Comparison of ENCODE assay signal across 16 cellular contexts in genomic region chr5:36881304-36881703, GRCh38. TPM values are rescaled to one million over a fixed set of nuclear protein-coding genes. Genes with fewer than 3 reads are reported as not detected.
DNase-seq lines count a peak whose midpoint lies in the region; ATAC-seq, FAIRE-seq and TF ChIP-seq lines count a peak whose summit lies in the region.
"Had no signal": no experiment of that assay in that cellular context is flagged by ENCODE, and none has a peak within 500 bp of the region (broad histone marks: within the 10 kb centered on the region; RNA-seq: fewer than 3 reads in every experiment).

No MANE protein-coding gene starts in this region.

- no peaks in the 10 kb centered on the region for H3K9me3 Mint-ChIP-seq in endodermal cell
- H3K9me3 Mint-ChIP-seq: activated CD4-positive, alpha-beta memory T cell treated with anti-CD3 and anti-CD28 coated beads, Interleukin-2, amount 10 ng/mL, durations not matched to agents 7 days and 5 days had no signal

- FAIRE-seq in HepG2 (lab: Jason Lieb, UNC): no peak
- FAIRE-seq: H1 had no signal

- H3K36me3 ChIP-seq in HepG2 (replicated peaks in 1 of 2; ENCODE audit: control insufficient read depth in 1 of 2, insufficient read depth in 2 of 2, low read length in 2 of 2): peaks cover 0 to 6% of the 10 kb centered on the region in 2 experiments; a peak in 3 of 5 replicates
- no peaks in the 10 kb centered on the region for H3K36me3 ChIP-seq in right lobe of liver
- H3K36me3 ChIP-seq in OCI-LY3 (replicated peaks; ENCODE audit: low read depth, low read length): no peaks in the 10 kb centered on the region
- H3K36me3 ChIP-seq in endodermal cell (ENCODE audit: control insufficient read depth, insufficient read depth, low read length): peaks cover 14% of the 10 kb centered on the region

- TF ChIP-seq POLR2A in HepG2 (IDR thresholded peaks at IDR 0.05; ENCODE audit: insufficient read depth in 1 of 2, low read depth in 2 of 2, low read length in 2 of 2): no peak
- TF ChIP-seq POLR2A in right lobe of liver (IDR thresholded peaks at IDR 0.05): no peak

- TF ChIP-seq EP300 in HepG2 (IDR thresholded peaks at IDR 0.05; ENCODE audit: low read depth in 2 of 2, low read length in 2 of 2): no peak
- no peak for TF ChIP-seq EP300 in HepG2 (CRISPR knock-in tag; IDR thresholded peaks at IDR 0.05; ENCODE audit: borderline replicate concordance)

- H3K27me3 Mint-ChIP-seq in endodermal cell (ENCODE audit: insufficient read depth): no peaks in the 10 kb centered on the region
- H3K27me3 Mint-ChIP-seq: activated CD4-positive, alpha-beta memory T cell treated with anti-CD3 and anti-CD28 coated beads, Interleukin-2, amount 10 ng/mL, durations not matched to agents 7 days and 5 days had no signal

- H3K4me1 ChIP-seq in HepG2 (ENCODE audit: insufficient read depth, low read length): peaks cover 37% of the 10 kb centered on the region
- peaks cover 0 to 61% (median 15%) of the 10 kb centered on the region in 4 donors for H3K4me1 ChIP-seq in right lobe of liver
- H3K4me1 ChIP-seq in OCI-LY3 (ENCODE audit: low read length): peaks cover 39% of the 10 kb centered on the region
- peaks cover 4% of the 10 kb centered on the region for H3K4me1 ChIP-seq in endodermal cell (ENCODE audit: control insufficient read depth, insufficient read depth, low read length)

- TF ChIP-seq RAD21 in HepG2 (CRISPR knock-in tag; IDR thresholded peaks at IDR 0.05): no peak

- DNase-seq in HepG2 (ENCODE audit: low spot score) (no peak), right lobe of liver (no peak), endodermal cell (no peak), epidermal melanocyte (ENCODE audit: insufficient read length, low spot score) (no peak), foreskin fibroblast (no peak), NCI-H748 treated with DMSO at 0.1 percent for 48 hours (lab: John Stamatoyannopoulos, UW) (no peak)
- DNase-seq: activated CD4-positive, alpha-beta memory T cell treated with anti-CD3 and anti-CD28 coated beads, Interleukin-2, amount 10 ng/mL, durations not matched to agents 7 days and 5 days; amygdala; hypothalamus; sigmoid colon; stimulated activated CD4-positive, alpha-beta T cell treated with anti-CD3 and anti-CD28 coated beads, Interleukin-2, amount 100 ng/mL, for 24 hours; substantia nigra had no signal

- H3K9me3 ChIP-seq in HepG2 (ENCODE audit: low read length) (no peaks in the 10 kb centered on the region), right lobe of liver (no peaks in the 10 kb centered on the region), OCI-LY3 (ENCODE audit: insufficient read depth, low read length) (no peaks in the 10 kb centered on the region), endodermal cell (ENCODE audit: control insufficient read depth, low read length) (no peaks in the 10 kb centered on the region)
- H3K9me3 ChIP-seq: sigmoid colon had no signal

- H3K27ac ChIP-seq in HepG2 (ENCODE audit: extremely low read length, insufficient read depth, low read length) (peak overlapping the region; percentile 19), right lobe of liver (no peak overlapping the region), OCI-LY3 (ENCODE audit: low read length) (no peak overlapping the region), endodermal cell (ENCODE audit: low read depth, low read length) (no peak overlapping the region)

- intact Hi-C loops in HepG2 (cut with micrococcal nuclease; ENCODE audit: unreplicated experiment) (no loop called here), right lobe of liver (cut with DNase I) (no loop called here)

- H3K27ac Mint-ChIP-seq in endodermal cell: no peak overlapping the region
- H3K27ac Mint-ChIP-seq: activated CD4-positive, alpha-beta memory T cell treated with anti-CD3 and anti-CD28 coated beads, Interleukin-2, amount 10 ng/mL, durations not matched to agents 7 days and 5 days had no signal

- H3K4me1 Mint-ChIP-seq in endodermal cell: peaks cover 22% of the 10 kb centered on the region

- CTCF ChIA-PET in HepG2 (lab: Yijun Ruan, JAX; ENCODE audit: low intra/inter-chr PET ratio, low total read pairs): no interaction called here

- TF ChIP-seq CTCF in HepG2 (CRISPR knock-in tag; IDR thresholded peaks at IDR 0.05): no peak
- no peak for TF ChIP-seq CTCF in right lobe of liver (IDR thresholded peaks at IDR 0.05)
- TF ChIP-seq CTCF in OCI-LY3 (IDR thresholded peaks at IDR 0.05; ENCODE audit: low read depth, low read length): no peak
- TF ChIP-seq CTCF in endodermal cell (conservative IDR thresholded peaks at IDR 0.05): no peak
- TF ChIP-seq CTCF in foreskin fibroblast (IDR thresholded peaks at IDR 0.05; ENCODE audit: low read depth, low read length): no peak

- peaks cover 11% of the 10 kb centered on the region for H3K36me3 Mint-ChIP-seq in endodermal cell (ENCODE audit: low read depth)

- ATAC-seq in HepG2 (no peak), right lobe of liver (no peak), GM18520 (IDR thresholded peaks at IDR 0.05; ENCODE audit: unreplicated experiment) (no peak)
- ATAC-seq: SK-N-SH treated with all-trans-retinoic acid at 6 μM for 48 hours had no signal

- H3K9ac ChIP-seq in HepG2 (ENCODE audit: insufficient read depth, low read depth, low read length) (no peak overlapping the region), OCI-LY3 (ENCODE audit: low read length) (no peak overlapping the region), endodermal cell (ENCODE audit: extremely low read depth, low read length, poor library complexity, severe bottlenecking) (no peak overlapping the region)

- POLR2A ChIA-PET in HepG2 (lab: Yijun Ruan, JAX): no interaction called here

- H3K4me3 ChIP-seq in HepG2 (replicated peaks in 1 of 3; ENCODE audit: insufficient read depth in 1 of 3, low read depth in 2 of 3, low read length in 3 of 3) (peak overlapping the region in 1 of 3 experiments; percentile 100; a peak in 1 of 6 replicates), right lobe of liver (no peak overlapping the region), OCI-LY3 (ENCODE audit: low read length) (no peak overlapping the region), endodermal cell (ENCODE audit: low read length) (peak overlapping the region; percentile 95), foreskin fibroblast (ENCODE audit: low read depth in 1 of 2, low read length in 2 of 2) (no peak overlapping the region)
- H3K4me3 ChIP-seq: sigmoid colon had no signal

- no peaks in the 10 kb centered on the region; a peak in 1 of 5 replicates for H3K27me3 ChIP-seq in HepG2 (ENCODE audit: control insufficient read depth in 1 of 2, insufficient read depth in 2 of 2, low read length in 2 of 2)
- no peaks in the 10 kb centered on the region for H3K27me3 ChIP-seq in right lobe of liver
- no peaks in the 10 kb centered on the region for H3K27me3 ChIP-seq in OCI-LY3 (ENCODE audit: low read depth, low read length)
- H3K27me3 ChIP-seq in endodermal cell (ENCODE audit: control insufficient read depth, insufficient read depth, low read length, poor library complexity, severe bottlenecking): no peaks in the 10 kb centered on the region
- H3K27me3 ChIP-seq: sigmoid colon had no signal

- BruUV-seq in HepG2 (replicated peaks; lab: Mats Ljungman, UMichigan): no TSS peak

- H3K4me2 ChIP-seq in HepG2 (ENCODE audit: low read depth, low read length): peak overlapping the region; percentile 86
- H3K4me2 ChIP-seq in OCI-LY3 (ENCODE audit: low read length): peak overlapping the region; percentile 67; the same call in 1 of the 2 replicates

- H4K20me1 ChIP-seq in HepG2 (ENCODE audit: insufficient read depth, low read length) (peaks cover 70% of the 10 kb centered on the region), OCI-LY3 (ENCODE audit: insufficient read depth, low read length) (peaks cover 76% of the 10 kb centered on the region)

- H3K79me2 ChIP-seq in HepG2 (ENCODE audit: insufficient read depth, low read length) (peaks cover 94% of the 10 kb centered on the region), OCI-LY3 (ENCODE audit: low read length) (peaks cover 98% of the 10 kb centered on the region)

- in situ Hi-C loops in HepG2 (cut with HindIII; ENCODE audit: extremely low pct_ligation_motif_present, low pct_unique_long_range_greater_than_20kb): no loop called here

- H2AFZ ChIP-seq in HepG2 (ENCODE audit: low read length) (no peak overlapping the region), OCI-LY3 (ENCODE audit: low read depth, low read length) (no peak overlapping the region)

- H3K4me3 Mint-ChIP-seq in endodermal cell: no peak overlapping the region
- H3K4me3 Mint-ChIP-seq: activated CD4-positive, alpha-beta memory T cell treated with anti-CD3 and anti-CD28 coated beads, Interleukin-2, amount 10 ng/mL, durations not matched to agents 7 days and 5 days had no signal

TF ChIP-seq in HepG2, 621 proteins besides CTCF, POLR2A, EP300 and RAD21:
- no peak for TF ChIP-seq ZNF543 (CRISPR knock-in tag; IDR thresholded peaks at IDR 0.05)

RNA-seq across cellular contexts. Expression of gene NIPBL, which starts 4.7 kb away (rescaled TPM):
- total RNA-seq in HepG2 (2016; rRNA removed; fragmentation: Illumina TruSeq; extraction: Trizol) (12.3 and 30.5 TPM in 2 replicates), right lobe of liver (10 to 100 TPM; 16.0 to 29.2 (median 24.6) TPM), endodermal cell (10 to 100 TPM; 63.3 to 65.8 TPM)
- total RNA-seq in HepG2 (2016; cell fraction: cytosol; rRNA removed; fragmentation: Illumina TruSeq; extraction: Trizol; ENCODE audit: low read depth): 24.0 and 27.8 TPM in 2 replicates
- 9.1 and 33.0 TPM in 2 replicates for total RNA-seq in HepG2 (2016; cell fraction: insoluble cytoplasmic fraction; rRNA removed; fragmentation: Illumina TruSeq; extraction: Trizol)
- 26.1 and 28.9 TPM in 2 replicates for total RNA-seq in HepG2 (2016; cell fraction: membrane; rRNA removed; fragmentation: Illumina TruSeq; extraction: Trizol)
- 33.1 and 36.7 TPM in 2 replicates for total RNA-seq in HepG2 (2016; cell fraction: nucleus; rRNA removed; fragmentation: Illumina TruSeq; extraction: Trizol)
- 24.1 and 32.3 TPM in 2 replicates for polyA plus RNA-seq in HepG2 (2011; rRNA removed)
- 12.5 and 17.2 TPM in 2 replicates for polyA plus RNA-seq in HepG2 (2011; cell fraction: cytosol; rRNA removed)
- polyA plus RNA-seq in HepG2 (2011; cell fraction: nucleus; rRNA removed): 26.2 and 31.4 TPM in 2 replicates
- polyA plus RNA-seq in HepG2 (2012): 14.9 and 21.2 TPM in 2 replicates
- 0.62 and 0.76 TPM in 2 replicates for polyA plus RNA-seq in HepG2 (2016; cell fraction: cytosol; fragmentation: Illumina TruSeq; extraction: Trizol; ENCODE audit: low read depth)
- polyA plus RNA-seq in HepG2 (2016; cell fraction: insoluble cytoplasmic fraction; fragmentation: Illumina TruSeq; extraction: Trizol; ENCODE audit: low read depth): 34.6 and 35.0 TPM in 2 replicates
- 1.9 and 2.1 TPM in 2 replicates for polyA plus RNA-seq in HepG2 (2016; cell fraction: membrane; fragmentation: Illumina TruSeq; extraction: Trizol; ENCODE audit: low read depth)
- polyA plus RNA-seq in HepG2 (2016; cell fraction: nucleus; fragmentation: Illumina TruSeq; extraction: Trizol; ENCODE audit: insufficient read depth, low read depth): 28.9 and 29.4 TPM in 2 replicates
- polyA minus RNA-seq in HepG2 (2011; rRNA and poly(A)+ RNA removed; ENCODE audit: low replicate concordance): 84.7 and 239 TPM in 2 replicates
- 35.3 and 42.1 TPM in 2 replicates for polyA minus RNA-seq in HepG2 (2011; cell fraction: cytosol; rRNA and poly(A)+ RNA removed)
- polyA minus RNA-seq in HepG2 (2011; cell fraction: nucleus; rRNA and poly(A)+ RNA removed): 159 and 172 TPM in 2 replicates
- polyA plus RNA-seq in endodermal cell (2013, experiment 1 of 2): 51.1 TPM
- 46.3 TPM for polyA plus RNA-seq in endodermal cell (2013, experiment 2 of 2)
